In genomic region chr1:4075436-4076225, GRCh38 we compare ENCODE assay signal across 18 cellular contexts.
A peak's percentile ranks its signal among the peaks of the same experiment; 100 is the strongest.
DNase-seq lines count a peak whose midpoint lies in the region; ATAC-seq, FAIRE-seq and TF ChIP-seq lines count a peak whose summit lies in the region.
"Had no signal": no experiment of that assay in that cellular context is flagged by ENCODE, and none has a peak within 500 bp of the region (broad histone marks: within the 10 kb centered on the region; RNA-seq: fewer than 3 reads in every experiment).

No MANE protein-coding gene starts in this region.

- CTCF ChIA-PET in Panc1 (lab: Charles Lee) = no interaction called here
- CTCF ChIA-PET in H1 (lab: Charles Lee; ENCODE audit: partially characterized antibody) = no interaction called here

- H3K9me3 ChIP-seq in Panc1 (ENCODE audit: control insufficient read depth, insufficient read depth, low read depth, low read length) = no peaks in the 10 kb centered on the region
- peaks cover 0 to 5% of the 10 kb centered on the region in 2 experiments; a peak in 1 of 4 replicates for H3K9me3 ChIP-seq in H1 (ENCODE audit: insufficient read depth in 2 of 2, low read depth in 1 of 2, low read length in 1 of 2)
- no peaks in the 10 kb centered on the region for H3K9me3 ChIP-seq in upper lobe of left lung
- H3K9me3 ChIP-seq: A549, BE2C had no signal

- H3K36me3 ChIP-seq in Panc1 (ENCODE audit: control insufficient read depth, insufficient read depth, low read length) (no peaks in the 10 kb centered on the region), H1 (ENCODE audit: control insufficient read depth in 2 of 4, insufficient read depth in 4 of 4, low read length in 3 of 4) (no peaks in the 10 kb centered on the region), upper lobe of left lung (no peaks in the 10 kb centered on the region)
- H3K36me3 ChIP-seq: BE2C had no signal

- TF ChIP-seq POLR2A in H1 (IDR thresholded peaks at IDR 0.05; ENCODE audit: control extremely low read depth in 1 of 2, low read depth in 2 of 2, low read length in 2 of 2) = no peak
- TF ChIP-seq POLR2A in upper lobe of left lung (IDR thresholded peaks at IDR 0.05) = no peak

- FAIRE-seq in H1 (lab: Jason Lieb, UNC) = no peak
- FAIRE-seq: A549, G401.6, GM12891 had no signal

- H2AFZ ChIP-seq in H1 (ENCODE audit: low read length) = no peak overlapping the region
- H2AFZ ChIP-seq: GM23248 had no signal

- peak; percentile 38; the same call in 1 of the 2 replicates for ATAC-seq in Panc1
- no peak for ATAC-seq in sciatic nerve
- peak in 1 of 2 donors; percentile 8 for ATAC-seq in upper lobe of left lung (ENCODE audit: low FRiP score in 2 of 2)
- ATAC-seq in HG03442 (IDR thresholded peaks at IDR 0.05; ENCODE audit: unreplicated experiment) = no peak
- ATAC-seq in HG03139 (IDR thresholded peaks at IDR 0.05; ENCODE audit: unreplicated experiment) = no peak
- ATAC-seq: A549 had no signal

- no peak overlapping the region for H3K4me2 ChIP-seq in H1 (ENCODE audit: insufficient read depth in 1 of 2, low read depth in 2 of 2, low read length in 2 of 2)
- H3K4me2 ChIP-seq: A549 had no signal

- no peak overlapping the region for H4K91ac ChIP-seq in H1 (replicated peaks; ENCODE audit: insufficient read length, low read length)

- H3K79me1 ChIP-seq in H1 (ENCODE audit: low read depth, low read length) = no peaks in the 10 kb centered on the region

- WGBS in H1 (ENCODE audit: extremely low coverage in 1 of 2, insufficient coverage in 1 of 2, insufficient read length in 1 of 2, insufficient replicate concordance in 2 of 2, low coverage in 1 of 2, low lambda C conversion rate in 2 of 2, missing lambda C conversion rate in 1 of 2), 2 experiments = 84% methylated on average over 8 of the region's 8 CpGs; no CpG with 5 or more reads in 1 of the 2 experiments
- WGBS in upper lobe of left lung, 2 donors = 69 to 79% methylated on average over 5 to 8 of the region's 8 CpGs

- H3K4me1 ChIP-seq in Panc1 (ENCODE audit: control insufficient read depth, insufficient read depth, low read length) = no peaks in the 10 kb centered on the region
- peaks cover 2 to 13% (median 8%) of the 10 kb centered on the region in 4 experiments for H3K4me1 ChIP-seq in H1 (replicated peaks in 1 of 4; ENCODE audit: control insufficient read depth in 3 of 4, insufficient read depth in 4 of 4, low read length in 3 of 4)
- H3K4me1 ChIP-seq in upper lobe of left lung = no peaks in the 10 kb centered on the region
- H3K4me1 ChIP-seq: A549, BE2C had no signal

- H3K79me2 ChIP-seq in H1 (ENCODE audit: control insufficient read depth in 1 of 2, insufficient read depth in 2 of 2, low read length in 2 of 2) = no peaks in the 10 kb centered on the region

- no peak overlapping the region for H4K8ac ChIP-seq in H1 (ENCODE audit: extremely low read depth, insufficient read depth, low read length)

- no peaks in the 10 kb centered on the region for H4K20me1 ChIP-seq in H1 (replicated peaks in 1 of 2; ENCODE audit: control insufficient read depth in 1 of 2, insufficient read depth in 2 of 2, low read length in 2 of 2)

- H2BK120ac ChIP-seq in H1 (replicated peaks; ENCODE audit: low read depth, low read length) = no peak overlapping the region

- H4K5ac ChIP-seq in H1 (ENCODE audit: insufficient read length, low read depth, low read length) = no peak overlapping the region

- H2BK12ac ChIP-seq in H1 (ENCODE audit: low read depth, low read length) = no peak overlapping the region

- H3K23me2 ChIP-seq in H1 (ENCODE audit: low read depth, low read length) = no peaks in the 10 kb centered on the region

- H2BK5ac ChIP-seq in H1 (ENCODE audit: low read depth, low read length) = no peak overlapping the region

- peak overlapping the region; percentile 72 for H3K4ac ChIP-seq in H1 (replicated peaks; ENCODE audit: insufficient read length, low read depth, low read length)

- intact Hi-C loops in Panc1 (cut with micrococcal nuclease; ENCODE audit: unreplicated experiment) = no loop called here
- intact Hi-C loops in sciatic nerve (cut with DNase I) = no loop called here

- TF ChIP-seq EP300 in H1 (IDR thresholded peaks at IDR 0.05; ENCODE audit: borderline replicate concordance in 1 of 2, low read depth in 2 of 2, low read length in 2 of 2) = no peak
- no peak for TF ChIP-seq EP300 in upper lobe of left lung (IDR thresholded peaks at IDR 0.05)

- no peak overlapping the region for H3K9ac ChIP-seq in H1 (replicated peaks in 1 of 4; ENCODE audit: extremely low read depth in 1 of 4, low read depth in 3 of 4, low read length in 3 of 4)
- H3K9ac ChIP-seq: GM23248 had no signal

- POLR2A ChIA-PET in Panc1 (lab: Charles Lee) (no interaction called here), H1 (lab: Charles Lee; ENCODE audit: partially characterized antibody) (no interaction called here)

- no peak overlapping the region; the same call in 1 of the 2 replicates for H2BK20ac ChIP-seq in H1 (ENCODE audit: low read length)

- H3K4me3 ChIP-seq in Panc1 (ENCODE audit: low read depth in 2 of 2, low read length in 2 of 2) = no peak overlapping the region
- H3K4me3 ChIP-seq in H1 (ENCODE audit: extremely low read depth in 1 of 4, insufficient read depth in 2 of 4, low read depth in 3 of 4, low read length in 4 of 4) = no peak overlapping the region
- no peak overlapping the region for H3K4me3 ChIP-seq in upper lobe of left lung
- H3K4me3 ChIP-seq: A549, GM23248 had no signal

- in situ Hi-C loops in Panc1 (cut with HindIII; ENCODE audit: low pct_unique_long_range_greater_than_20kb, low sequenced_read_pairs) = no loop called here

- H3K23ac ChIP-seq in H1 (ENCODE audit: insufficient read length) = no peak overlapping the region

- H3K14ac ChIP-seq in H1 (ENCODE audit: insufficient read length) = no peak overlapping the region

- peak overlapping the region; percentile 6; the same call in 1 of the 2 replicates for H3K18ac ChIP-seq in H1 (ENCODE audit: extremely low read depth, low read length)

- no peak for TF ChIP-seq RAD21 in H1 (IDR thresholded peaks at IDR 0.05 in 1 of 2, conservative IDR thresholded peaks at IDR 0.05 in 1 of 2; ENCODE audit: low read depth in 2 of 2, low read length in 2 of 2)

- H2BK15ac ChIP-seq in H1 (ENCODE audit: low read length) = no peak overlapping the region

- H3K27ac ChIP-seq in Panc1 (ENCODE audit: low read length) (no peak overlapping the region), H1 (ENCODE audit: low read depth, low read length) (no peak overlapping the region), upper lobe of left lung (no peak overlapping the region)
- H3K27ac ChIP-seq: A549, C4-2B, GM23248 had no signal

- no peak for TF ChIP-seq CTCF in Panc1 (IDR thresholded peaks at IDR 0.05)
- TF ChIP-seq CTCF in H1 (IDR thresholded peaks at IDR 0.05; ENCODE audit: control extremely low read depth in 1 of 3, insufficient read depth in 1 of 3, low read depth in 1 of 3, low read length in 3 of 3) = no peak
- TF ChIP-seq CTCF in upper lobe of left lung (IDR thresholded peaks at IDR 0.05) = no peak

- peaks cover 3% of the 10 kb centered on the region; the same call in 1 of the 2 replicates for H3K27me3 ChIP-seq in Panc1 (ENCODE audit: control insufficient read depth, insufficient read depth, low read length)
- peaks cover 0 to 4% (median under 1%) of the 10 kb centered on the region in 4 experiments; a peak in 3 of 7 replicates for H3K27me3 ChIP-seq in H1 (replicated peaks in 1 of 4; ENCODE audit: control insufficient read depth in 3 of 4, extremely low read depth in 1 of 4, insufficient read depth in 3 of 4, low read length in 3 of 4)
- no peaks in the 10 kb centered on the region for H3K27me3 ChIP-seq in upper lobe of left lung
- H3K27me3 ChIP-seq: BE2C had no signal

- BruUV-seq in Panc1 (replicated peaks; lab: Mats Ljungman, UMichigan) = no TSS peak

- no peak overlapping the region for H2AK5ac ChIP-seq in H1 (ENCODE audit: low read depth, low read length)

- no peak for DNase-seq in Panc1 (ENCODE audit: low read depth, low spot score)
- no peak for DNase-seq in H1 (ENCODE audit: low read depth in 1 of 2, low spot score in 2 of 2)
- DNase-seq in sciatic nerve (ENCODE audit: low spot score) = peak; percentile 22
- peak; percentile 3 to 34 for DNase-seq in upper lobe of left lung
- no peak for DNase-seq in islet precursor cell
- DNase-seq: BE2C; CD4-positive, alpha-beta memory T cell; DMS153; DMS79 treated with DMSO at 0.1 percent for 48 hours; EL; GM23248; H9 had no signal

- no peak overlapping the region for H3K56ac ChIP-seq in H1 (replicated peaks; ENCODE audit: insufficient read length, low read depth, low read length)

TF ChIP-seq in H1, 55 proteins besides CTCF, POLR2A, EP300 and RAD21 (continues in another document):
- no peak for TF ChIP-seq RNF2 (IDR thresholded peaks at IDR 0.05; ENCODE audit: borderline replicate concordance, low read depth, low read length, missing control alignments, poor library complexity, severe bottlenecking)
- no peak for TF ChIP-seq RBBP5 (IDR thresholded peaks at IDR 0.05; ENCODE audit: borderline replicate concordance, low read depth, low read length)
- TF ChIP-seq ZNF274 (IDR thresholded peaks at IDR 0.05; ENCODE audit: borderline replicate concordance, extremely low read depth, low read length) = no peak
- no peak for TF ChIP-seq EZH2 (IDR thresholded peaks at IDR 0.05; ENCODE audit: low read depth, low read length, severe bottlenecking)
- no peak for TF ChIP-seq CEBPB (IDR thresholded peaks at IDR 0.05; ENCODE audit: low read depth, low read length)

Comparison
In these comparisons a context has a peak if more than half of its experiments do, and no peak if none do; other contexts are left out.
1. DNase-seq: peak in sciatic nerve (single experiment) and upper lobe of left lung (2 of 2); none in Panc1 (single experiment), H1 (0 of 2) and islet precursor cell (single experiment).